ENCODE assay signal across 8 cellular contexts in the genomic region with DNA sequence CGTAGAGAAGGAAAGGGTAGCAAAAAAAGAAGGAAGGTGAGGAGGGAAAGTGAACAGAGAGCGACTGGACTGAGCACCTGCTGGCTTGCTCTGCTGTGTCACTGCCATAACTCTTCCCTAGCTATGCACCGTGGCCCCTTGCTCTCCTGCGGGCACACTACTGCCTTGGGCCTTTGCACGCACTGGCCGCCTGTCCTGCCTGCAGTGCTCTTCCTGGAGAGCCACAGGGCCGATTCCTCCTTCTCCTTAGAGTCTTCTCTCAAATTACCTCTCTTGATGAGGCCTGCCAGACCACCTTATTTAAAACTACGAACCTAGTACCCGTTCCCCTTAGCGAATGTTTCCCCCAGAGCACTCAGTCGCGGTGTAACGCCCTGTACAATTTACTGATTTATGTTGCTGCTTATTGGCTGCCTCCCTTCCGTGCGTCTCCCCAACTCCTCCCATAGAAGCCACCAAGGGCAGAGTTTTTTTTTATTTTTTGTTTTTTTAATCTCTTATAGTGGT.
A peak's percentile ranks its signal among the peaks of the same experiment; 100 is the strongest.
DNase-seq lines count a peak whose midpoint lies in the region; ATAC-seq, FAIRE-seq and TF ChIP-seq lines count a peak whose summit lies in the region.

No MANE protein-coding gene starts in this region.

- POLR2A ChIA-PET in MCF 10A (lab: Yijun Ruan, JAX): interaction anchor here (0.6 kb wide), 1 partner anchor 514 kb away, joined by 3 read pairs; a partner anchor contains a TSS

- H3K4me1 ChIP-seq in RWPE2 (ENCODE audit: insufficient read depth, poor library complexity, severe bottlenecking): peaks cover 30% of the 10 kb centered on the region

- H3K36me3 Mint-ChIP-seq in MCF 10A (ENCODE audit: insufficient read depth, unreplicated experiment) (peaks cover 8% of the 10 kb centered on the region), naive B cell (no peaks in the 10 kb centered on the region)

- no peaks in the 10 kb centered on the region for H3K9me3 ChIP-seq in RWPE2 (ENCODE audit: severe bottlenecking)

- FAIRE-seq in frontal cortex (lab: Jason Lieb, UNC): no peak

- no peaks in the 10 kb centered on the region for H3K9me3 Mint-ChIP-seq in MCF 10A (ENCODE audit: unreplicated experiment)
- H3K9me3 Mint-ChIP-seq in naive B cell: no peaks in the 10 kb centered on the region

- TF ChIP-seq CTCF in RWPE2 (IDR thresholded peaks at IDR 0.05; ENCODE audit: poor library complexity, severe bottlenecking) (no peak), MCF 10A (IDR thresholded peaks at IDR 0.05; ENCODE audit: unreplicated experiment) (no peak)

- 0 out of 2 replicates have a peak, but pooled peaks cover 6% of the 10 kb centered on the region for H3K36me3 ChIP-seq in RWPE2 (ENCODE audit: low read depth)

- H3K4me3 ChIP-seq in RWPE2 (ENCODE audit: severe bottlenecking): no peak overlapping the region

- H3K27ac Mint-ChIP-seq in MCF 10A (ENCODE audit: low read depth, unreplicated experiment) (peak overlapping the region; percentile 84), naive B cell (peak overlapping the region; percentile 94 to 100 (median 98))

- no peaks in the 10 kb centered on the region for H3K27me3 Mint-ChIP-seq in MCF 10A (ENCODE audit: insufficient read depth, unreplicated experiment)
- no peaks in the 10 kb centered on the region for H3K27me3 Mint-ChIP-seq in naive B cell

- peak overlapping the region; percentile 88 for H3K4me3 Mint-ChIP-seq in MCF 10A (ENCODE audit: unreplicated experiment)
- peak overlapping the region; percentile 77 to 95 (median 88) for H3K4me3 Mint-ChIP-seq in naive B cell

- DNase-seq in RWPE2 (ENCODE audit: low spot score) (no peak), MCF 10A (ENCODE audit: unreplicated experiment) (no peak), naive B cell (no peak), NCI-H1092 (lab: John Stamatoyannopoulos, UW) (no peak), occipital lobe (lab: John Stamatoyannopoulos, UW) (no peak), frontal cortex (ENCODE audit: low spot score in 2 of 2) (no peak), NCI-H524 treated with DMSO at 0.1 percent for 48 hours (lab: John Stamatoyannopoulos, UW) (no peak)

- CTCF ChIA-PET in MCF 10A (lab: Yijun Ruan, JAX): interaction anchor here (0.6 to 1.7 kb wide), 4 partner anchors 11 to 90 kb away, joined by 3 to 6 read pairs (median 3); no protein-coding TSS in a partner anchor

- intact Hi-C loops in MCF 10A (cut with micrococcal nuclease): loop anchor here (5.0 kb wide), 1 partner anchor 69 kb away; a partner anchor contains a TSS

- no peaks in the 10 kb centered on the region for H3K27me3 ChIP-seq in RWPE2 (ENCODE audit: insufficient read depth, poor library complexity, severe bottlenecking)

- no TSS peak for BruUV-seq in MCF 10A (replicated peaks; lab: Mats Ljungman, UMichigan)

- no peak for ATAC-seq in RWPE2 (ENCODE audit: low read depth)
- peak; percentile 7 to 11 for ATAC-seq in naive B cell (ENCODE audit: low read depth in 2 of 2)

- peak; percentile 35 for TF ChIP-seq POLR2A in GM19099 (IDR thresholded peaks at IDR 0.05; ENCODE audit: extremely low read depth, insufficient read length, low read depth)

- peaks cover 17% of the 10 kb centered on the region for H3K4me1 Mint-ChIP-seq in MCF 10A (ENCODE audit: insufficient read depth, unreplicated experiment)
- peaks cover 52 to 90% (median 79%) of the 10 kb centered on the region in 3 donors for H3K4me1 Mint-ChIP-seq in naive B cell

- peak overlapping the region; percentile 85 for H3K27ac ChIP-seq in RWPE2 (ENCODE audit: poor library complexity, severe bottlenecking)
